ENCODE assay signal across 1 cellular context in the genomic region with DNA sequence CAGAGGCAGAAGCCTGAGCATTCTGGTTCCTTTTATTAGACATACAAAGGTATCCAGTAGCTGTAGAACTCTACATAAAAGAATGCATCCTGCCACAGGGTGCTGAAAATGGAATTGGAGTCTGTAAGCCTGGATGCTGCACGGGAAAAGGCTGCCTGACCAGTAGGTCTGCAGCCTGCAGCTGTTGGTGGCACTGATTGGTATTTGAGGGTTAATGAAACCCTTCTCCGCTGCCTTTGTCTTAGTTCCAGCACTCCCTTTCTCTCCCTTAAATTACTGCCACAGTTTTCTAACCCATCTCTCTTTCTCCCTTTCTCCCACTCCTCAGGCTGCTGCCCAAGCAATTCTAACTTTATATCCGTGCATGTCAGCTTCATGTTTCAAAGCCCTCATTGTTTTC.
TF ChIP-seq lines count a peak whose summit lies in the region.

No MANE protein-coding gene starts in this region.

TF ChIP-seq in GM23338, 12 proteins besides CTCF, POLR2A, EP300 and RAD21 (continued from another document):
- TF ChIP-seq, protein P1, sequence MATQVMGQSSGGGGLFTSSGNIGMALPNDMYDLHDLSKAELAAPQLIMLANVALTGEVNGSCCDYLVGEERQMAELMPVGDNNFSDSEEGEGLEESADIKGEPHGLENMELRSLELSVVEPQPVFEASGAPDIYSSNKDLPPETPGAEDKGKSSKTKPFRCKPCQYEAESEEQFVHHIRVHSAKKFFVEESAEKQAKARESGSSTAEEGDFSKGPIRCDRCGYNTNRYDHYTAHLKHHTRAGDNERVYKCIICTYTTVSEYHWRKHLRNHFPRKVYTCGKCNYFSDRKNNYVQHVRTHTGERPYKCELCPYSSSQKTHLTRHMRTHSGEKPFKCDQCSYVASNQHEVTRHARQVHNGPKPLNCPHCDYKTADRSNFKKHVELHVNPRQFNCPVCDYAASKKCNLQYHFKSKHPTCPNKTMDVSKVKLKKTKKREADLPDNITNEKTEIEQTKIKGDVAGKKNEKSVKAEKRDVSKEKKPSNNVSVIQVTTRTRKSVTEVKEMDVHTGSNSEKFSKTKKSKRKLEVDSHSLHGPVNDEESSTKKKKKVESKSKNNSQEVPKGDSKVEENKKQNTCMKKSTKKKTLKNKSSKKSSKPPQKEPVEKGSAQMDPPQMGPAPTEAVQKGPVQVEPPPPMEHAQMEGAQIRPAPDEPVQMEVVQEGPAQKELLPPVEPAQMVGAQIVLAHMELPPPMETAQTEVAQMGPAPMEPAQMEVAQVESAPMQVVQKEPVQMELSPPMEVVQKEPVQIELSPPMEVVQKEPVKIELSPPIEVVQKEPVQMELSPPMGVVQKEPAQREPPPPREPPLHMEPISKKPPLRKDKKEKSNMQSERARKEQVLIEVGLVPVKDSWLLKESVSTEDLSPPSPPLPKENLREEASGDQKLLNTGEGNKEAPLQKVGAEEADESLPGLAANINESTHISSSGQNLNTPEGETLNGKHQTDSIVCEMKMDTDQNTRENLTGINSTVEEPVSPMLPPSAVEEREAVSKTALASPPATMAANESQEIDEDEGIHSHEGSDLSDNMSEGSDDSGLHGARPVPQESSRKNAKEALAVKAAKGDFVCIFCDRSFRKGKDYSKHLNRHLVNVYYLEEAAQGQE (IDR thresholded peaks at IDR 0.05; ENCODE audit: unreplicated experiment), result no peak
